In genomic region chr19:44740351-44740824, GRCh38 we compare ENCODE assay signal across 13 cellular contexts. TPM values are rescaled to one million over a fixed set of nuclear protein-coding genes. Genes with fewer than 3 reads are reported as not detected.
DNase-seq lines count a peak whose midpoint lies in the region; ATAC-seq and TF ChIP-seq lines count a peak whose summit lies in the region.
"Had no signal": no experiment of that assay in that cellular context is flagged by ENCODE, and none has a peak within 500 bp of the region (broad histone marks: within the 10 kb centered on the region; RNA-seq: fewer than 3 reads in every experiment).

No MANE protein-coding gene starts in this region.

- no peaks in the 10 kb centered on the region for H4K20me1 ChIP-seq in hepatocyte (ENCODE audit: insufficient read depth, poor library complexity, severe bottlenecking)

- peak in 1 of 2 donors; percentile 35 for TF ChIP-seq POLR2A in thyroid gland (IDR thresholded peaks at IDR 0.05)

- no peaks in the 10 kb centered on the region for H3K36me3 ChIP-seq in hepatocyte (replicated peaks; ENCODE audit: insufficient read depth, low read depth)
- H3K36me3 ChIP-seq in thyroid gland, result no peaks in the 10 kb centered on the region

- H3K4me1 Mint-ChIP-seq in activated CD8-positive, alpha-beta T cell treated with anti-CD3 and anti-CD28 coated beads for 36 hours (ENCODE audit: low read depth), result peaks cover 7% of the 10 kb centered on the region
- H3K4me1 Mint-ChIP-seq in activated CD8-positive, alpha-beta T cell treated with anti-CD3 and anti-CD28 coated beads, Interleukin-2, amount 10 ng/mL, durations not matched to agents 7 days and 5 days (ENCODE audit: low read depth), result peaks cover 26% of the 10 kb centered on the region

- H3K9me2 ChIP-seq in hepatocyte (replicated peaks; ENCODE audit: insufficient read depth), result no peaks in the 10 kb centered on the region

- intact Hi-C loops in activated CD8-positive, alpha-beta T cell treated with anti-CD3 and anti-CD28 coated beads for 36 hours (cut with micrococcal nuclease), result no loop called here
- intact Hi-C loops in thyroid gland (cut with DNase I), result no loop called here

- H3K79me2 ChIP-seq in hepatocyte, result no peaks in the 10 kb centered on the region

- H3K27ac ChIP-seq in RWPE1 (peak overlapping the region; percentile 98), hepatocyte (peak overlapping the region; percentile 92), thyroid gland (peak overlapping the region; percentile 81 to 97 (median 95))

- no peak overlapping the region for H3K27ac Mint-ChIP-seq in activated CD8-positive, alpha-beta T cell treated with anti-CD3 and anti-CD28 coated beads for 36 hours
- H3K27ac Mint-ChIP-seq in activated CD8-positive, alpha-beta T cell treated with anti-CD3 and anti-CD28 coated beads, Interleukin-2, amount 10 ng/mL, durations not matched to agents 7 days and 5 days, result no peak overlapping the region
- H3K27ac Mint-ChIP-seq: stimulated activated naive CD8-positive, alpha-beta T cell treated with anti-CD3 and anti-CD28 coated beads, Interleukin-15, Interleukin-2, amounts not matched to agents 100 ng/mL and 50 ng/mL, for 24 hours had no signal

- no peaks in the 10 kb centered on the region for H3K36me3 Mint-ChIP-seq in activated CD8-positive, alpha-beta T cell treated with anti-CD3 and anti-CD28 coated beads for 36 hours (ENCODE audit: low read depth)
- H3K36me3 Mint-ChIP-seq in activated CD8-positive, alpha-beta T cell treated with anti-CD3 and anti-CD28 coated beads, Interleukin-2, amount 10 ng/mL, durations not matched to agents 7 days and 5 days (ENCODE audit: low read depth), result no peaks in the 10 kb centered on the region

- CTCF ChIA-PET in activated CD8-positive, alpha-beta T cell treated with anti-CD3 and anti-CD28 coated beads for 36 hours (lab: Charles Lee), result interaction anchor here (1.0 to 6.5 kb wide), 6 partner anchors 9 to 44 kb away, joined by 3 to 43 read pairs (median 4); no protein-coding TSS in a partner anchor
- CTCF ChIA-PET in activated CD8-positive, alpha-beta T cell treated with anti-CD3 and anti-CD28 coated beads, Interleukin-2, amount 10 ng/mL, durations not matched to agents 7 days and 5 days (lab: Charles Lee), result interaction anchor here (1.4 to 4.4 kb wide), 2 partner anchors 17 to 33 kb away, joined by 3 to 24 read pairs; no protein-coding TSS in a partner anchor
- CTCF ChIA-PET in RWPE1 (lab: Yijun Ruan, JAX), result interaction anchor here (2.5 kb wide), 1 partner anchor 16 kb away, joined by 12 read pairs; no protein-coding TSS in a partner anchor

- peaks cover 47% of the 10 kb centered on the region for H3K4me1 ChIP-seq in hepatocyte (ENCODE audit: insufficient read depth)
- H3K4me1 ChIP-seq in thyroid gland, result peaks cover 65 to 90% of the 10 kb centered on the region in 2 donors

- H3K9me3 ChIP-seq in hepatocyte (ENCODE audit: low read depth) (no peaks in the 10 kb centered on the region), thyroid gland (no peaks in the 10 kb centered on the region)

- H3K9me3 Mint-ChIP-seq in activated CD8-positive, alpha-beta T cell treated with anti-CD3 and anti-CD28 coated beads for 36 hours, result no peaks in the 10 kb centered on the region
- H3K9me3 Mint-ChIP-seq in activated CD8-positive, alpha-beta T cell treated with anti-CD3 and anti-CD28 coated beads, Interleukin-2, amount 10 ng/mL, durations not matched to agents 7 days and 5 days (ENCODE audit: insufficient read depth), result no peaks in the 10 kb centered on the region
- H3K9me3 Mint-ChIP-seq: stimulated activated naive CD8-positive, alpha-beta T cell treated with anti-CD3 and anti-CD28 coated beads, Interleukin-15, Interleukin-2, amounts not matched to agents 100 ng/mL and 50 ng/mL, for 24 hours had no signal

- H3K27me3 ChIP-seq in hepatocyte (no peaks in the 10 kb centered on the region), thyroid gland (no peaks in the 10 kb centered on the region)

- no peak overlapping the region for H3K4me3 ChIP-seq in hepatocyte
- no peak overlapping the region for H3K4me3 ChIP-seq in thyroid gland (replicated peaks in 1 of 3)

- 50% methylated on average over 3 of the region's 3 CpGs for WGBS in hepatocyte (ENCODE audit: low lambda C conversion rate, missing lambda C conversion rate)
- WGBS in thyroid gland, 2 donors, result 38 to 40% methylated on average over 3 of the region's 3 CpGs

- no peak overlapping the region for H2AFZ ChIP-seq in hepatocyte

- peak; percentile 22 for ATAC-seq in activated CD8-positive, alpha-beta T cell treated with anti-CD3 and anti-CD28 coated beads for 36 hours
- no peak for ATAC-seq in activated CD8-positive, alpha-beta T cell treated with anti-CD3 and anti-CD28 coated beads, Interleukin-2, amount 10 ng/mL, durations not matched to agents 7 days and 5 days
- ATAC-seq in GM21529 (IDR thresholded peaks at IDR 0.05; ENCODE audit: unreplicated experiment), result no peak

- no peak overlapping the region for H3K4me3 Mint-ChIP-seq in activated CD8-positive, alpha-beta T cell treated with anti-CD3 and anti-CD28 coated beads for 36 hours
- H3K4me3 Mint-ChIP-seq in activated CD8-positive, alpha-beta T cell treated with anti-CD3 and anti-CD28 coated beads, Interleukin-2, amount 10 ng/mL, durations not matched to agents 7 days and 5 days, result no peak overlapping the region
- H3K4me3 Mint-ChIP-seq: stimulated activated naive CD8-positive, alpha-beta T cell treated with anti-CD3 and anti-CD28 coated beads, Interleukin-15, Interleukin-2, amounts not matched to agents 100 ng/mL and 50 ng/mL, for 24 hours had no signal

- H3K4me2 ChIP-seq in hepatocyte, result no peak overlapping the region

- no peak for DNase-seq in activated CD8-positive, alpha-beta T cell treated with anti-CD3 and anti-CD28 coated beads for 36 hours
- no peak for DNase-seq in activated CD8-positive, alpha-beta T cell treated with anti-CD3 and anti-CD28 coated beads, Interleukin-2, amount 10 ng/mL, durations not matched to agents 7 days and 5 days
- no peak for DNase-seq in RWPE1 (ENCODE audit: low spot score)
- no peak for DNase-seq in hepatocyte (ENCODE audit: low spot score)
- DNase-seq in thyroid gland, result peak; percentile 48 to 66
- no peak for DNase-seq in NCI-H128 (lab: John Stamatoyannopoulos, UW; ENCODE audit: unreplicated experiment)
- DNase-seq in NCI-H2107 (lab: John Stamatoyannopoulos, UW), result no peak
- DNase-seq: NCI-H1694, Right ventricle myocardium superior had no signal

- POLR2A ChIA-PET in activated CD8-positive, alpha-beta T cell treated with anti-CD3 and anti-CD28 coated beads for 36 hours (lab: Charles Lee), result interaction anchor here (0.7 kb wide), 1 partner anchor 26 kb away, joined by 3 read pairs; no protein-coding TSS in a partner anchor
- POLR2A ChIA-PET in activated CD8-positive, alpha-beta T cell treated with anti-CD3 and anti-CD28 coated beads, Interleukin-2, amount 10 ng/mL, durations not matched to agents 7 days and 5 days (lab: Charles Lee), result no interaction called here
- POLR2A ChIA-PET in RWPE1 (lab: Yijun Ruan, JAX; ENCODE audit: low non-redundant PET), result no interaction called here

- no peak for TF ChIP-seq CTCF in activated CD8-positive, alpha-beta T cell treated with anti-CD3 and anti-CD28 coated beads for 36 hours (IDR thresholded peaks at IDR 0.05)
- TF ChIP-seq CTCF in RWPE1 (conservative IDR thresholded peaks at IDR 0.05; ENCODE audit: low read depth), result no peak
- no peak for TF ChIP-seq CTCF in hepatocyte (IDR thresholded peaks at IDR 0.05; ENCODE audit: poor library complexity)
- no peak for TF ChIP-seq CTCF in thyroid gland (IDR thresholded peaks at IDR 0.05)

- H3K27me3 Mint-ChIP-seq in activated CD8-positive, alpha-beta T cell treated with anti-CD3 and anti-CD28 coated beads for 36 hours, result no peaks in the 10 kb centered on the region
- H3K27me3 Mint-ChIP-seq in activated CD8-positive, alpha-beta T cell treated with anti-CD3 and anti-CD28 coated beads, Interleukin-2, amount 10 ng/mL, durations not matched to agents 7 days and 5 days (ENCODE audit: low read depth), result no peaks in the 10 kb centered on the region
- H3K27me3 Mint-ChIP-seq: stimulated activated naive CD8-positive, alpha-beta T cell treated with anti-CD3 and anti-CD28 coated beads, Interleukin-15, Interleukin-2, amounts not matched to agents 100 ng/mL and 50 ng/mL, for 24 hours had no signal

RNA-seq across cellular contexts. Expression of gene BCL3, which starts 8.1 kb away (rescaled TPM):
- 10 to 100 TPM; 22.8 to 27.7 TPM for total RNA-seq in activated CD8-positive, alpha-beta T cell treated with anti-CD3 and anti-CD28 coated beads for 36 hours
- 10 to 100 TPM; 22.4 to 25.1 TPM for total RNA-seq in activated CD8-positive, alpha-beta T cell treated with anti-CD3 and anti-CD28 coated beads, Interleukin-2, amount 10 ng/mL, durations not matched to agents 7 days and 5 days
- 4.3 and 6.3 TPM in 2 replicates for total RNA-seq in hepatocyte
- polyA plus RNA-seq in hepatocyte, result 45.7 and 51.4 TPM in 2 replicates
- total RNA-seq in thyroid gland, result 10 to 100 TPM; 12.4 to 56.2 (median 16.8) TPM

RNA-seq across cellular contexts. Expression of gene CBLC, which starts 37.3 kb away (rescaled TPM):
- not detected for total RNA-seq in activated CD8-positive, alpha-beta T cell treated with anti-CD3 and anti-CD28 coated beads for 36 hours
- not detected for total RNA-seq in activated CD8-positive, alpha-beta T cell treated with anti-CD3 and anti-CD28 coated beads, Interleukin-2, amount 10 ng/mL, durations not matched to agents 7 days and 5 days
- total RNA-seq in hepatocyte (26.2 and 28.3 TPM in 2 replicates), thyroid gland (1 to 10 TPM; 2.0 to 5.6 (median 3.1) TPM)
- polyA plus RNA-seq in hepatocyte, result 38.1 and 39.7 TPM in 2 replicates
- total RNA-seq: lung microvascular endothelial cell, Right ventricle myocardium superior had no signal
- polyA plus RNA-seq: fibroblast of lung had no signal

RNA-seq across cellular contexts. Expression of gene CEACAM16, which starts 41.4 kb away (rescaled TPM):
- not detected for total RNA-seq in activated CD8-positive, alpha-beta T cell treated with anti-CD3 and anti-CD28 coated beads for 36 hours
- not detected for total RNA-seq in activated CD8-positive, alpha-beta T cell treated with anti-CD3 and anti-CD28 coated beads, Interleukin-2, amount 10 ng/mL, durations not matched to agents 7 days and 5 days
- total RNA-seq in hepatocyte, result 0.73 TPM in 1 of 2 replicates, not detected in the other
- not detected in 2 replicates for polyA plus RNA-seq in hepatocyte
- under 1 TPM in 1 of 4 donors, not detected in 3; 0.40 TPM for total RNA-seq in thyroid gland
- total RNA-seq: fibroblast of lung, Right ventricle myocardium superior had no signal
- polyA plus RNA-seq: fibroblast of lung had no signal

Comparison
In these comparisons a context has a peak if more than half of its experiments do, and no peak if none do; other contexts are left out.
1. DNase-seq: peak in thyroid gland (2 of 2); none in activated CD8-positive, alpha-beta T cell treated with anti-CD3 and anti-CD28 coated beads for 36 hours (single experiment), activated CD8-positive, alpha-beta T cell treated with anti-CD3 and anti-CD28 coated beads, Interleukin-2, amount 10 ng/mL, durations not matched to agents 7 days and 5 days (single experiment), RWPE1 (single experiment), hepatocyte (single experiment), NCI-H128 (single experiment) and NCI-H2107 (single experiment).
2. Peak in every context shown above with its lines, with median percentiles within 50 percentile points of each other: H3K27ac ChIP-seq.